Comparison of ENCODE assay signal across 8 cellular contexts in the genomic region with DNA sequence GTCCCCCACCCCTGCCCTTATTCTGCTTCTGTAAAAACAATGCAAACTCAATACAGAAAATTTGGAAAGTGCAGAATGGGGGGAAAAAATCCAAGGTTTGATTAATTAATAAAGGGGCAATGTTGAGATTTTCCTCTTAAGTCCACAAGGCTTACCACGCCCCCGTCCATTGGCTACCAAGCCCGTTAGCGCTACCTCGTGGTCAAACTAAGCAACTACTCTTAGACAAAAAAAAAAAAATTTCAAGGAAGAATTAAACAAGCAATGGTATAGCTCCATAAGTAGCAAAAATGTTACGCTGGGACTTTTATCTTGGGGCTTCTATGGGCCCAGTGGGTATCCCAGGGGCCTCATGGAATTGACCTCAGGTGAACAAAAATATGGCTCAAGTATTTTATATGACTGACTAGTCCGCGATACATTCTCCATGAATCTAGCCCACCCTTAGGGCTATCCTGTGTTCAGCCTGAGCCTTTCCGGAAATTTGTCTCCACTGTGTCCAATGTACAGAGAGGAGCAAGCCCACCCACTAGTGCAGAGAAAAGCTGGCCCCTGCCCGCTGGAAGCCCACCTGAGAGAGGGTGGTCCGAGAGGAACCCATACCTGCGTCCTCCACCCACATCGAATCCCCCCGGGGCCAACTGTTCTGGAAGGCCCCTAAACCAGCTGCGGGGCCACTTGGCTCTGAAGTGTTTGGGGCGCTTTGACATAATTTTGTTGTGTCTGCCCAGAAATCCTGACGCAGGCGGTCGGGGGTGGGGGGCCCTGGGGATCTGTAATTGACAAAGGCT. TPM values are rescaled to one million over a fixed set of nuclear protein-coding genes. Genes with fewer than 3 reads are reported as not detected.
DNase-seq lines count a peak whose midpoint lies in the region; ATAC-seq and TF ChIP-seq lines count a peak whose summit lies in the region.

No MANE protein-coding gene starts in this region.

- H4K20me1 ChIP-seq in Loucy (ENCODE audit: insufficient read depth, low read length, poor library complexity, severe bottlenecking) = no peaks in the 10 kb centered on the region

- H3K27me3 ChIP-seq in Loucy (ENCODE audit: insufficient read depth, low read length, poor library complexity, severe bottlenecking) = no peaks in the 10 kb centered on the region

- H3K9ac ChIP-seq in Loucy (ENCODE audit: low read depth, low read length, poor library complexity, severe bottlenecking) = no peak overlapping the region

- H3K9me3 Mint-ChIP-seq in activated naive CD4-positive, alpha-beta T cell treated with anti-CD3 and anti-CD28 coated beads for 36 hours = no peaks in the 10 kb centered on the region
- H3K9me3 Mint-ChIP-seq in glutamatergic neuron (ENCODE audit: unreplicated experiment) = peaks cover 2% of the 10 kb centered on the region
- H3K9me3 Mint-ChIP-seq in progenitor cell of endocrine pancreas (ENCODE audit: low read depth) = no peaks in the 10 kb centered on the region

- peak; percentile 64 for DNase-seq in DMS153 treated with DMSO at 0.1 percent for 48 hours (lab: John Stamatoyannopoulos, UW; ENCODE audit: unreplicated experiment)
- DNase-seq in RPMI8226 = peak; percentile 66
- peak; percentile 67 for DNase-seq in activated naive CD4-positive, alpha-beta T cell treated with anti-CD3 and anti-CD28 coated beads for 36 hours
- peak; percentile 56 for DNase-seq in glutamatergic neuron
- peak; percentile 22 for DNase-seq in progenitor cell of endocrine pancreas (ENCODE audit: low spot score, unreplicated experiment)

- peaks cover 4% of the 10 kb centered on the region for H3K4me1 Mint-ChIP-seq in activated naive CD4-positive, alpha-beta T cell treated with anti-CD3 and anti-CD28 coated beads for 36 hours (ENCODE audit: low read depth)
- H3K4me1 Mint-ChIP-seq in glutamatergic neuron (ENCODE audit: low read depth, unreplicated experiment) (peaks cover 3% of the 10 kb centered on the region), progenitor cell of endocrine pancreas (ENCODE audit: low read depth) (no peaks in the 10 kb centered on the region)

- H3K9me3 ChIP-seq in Loucy (ENCODE audit: insufficient read depth, low read depth, low read length) = no peaks in the 10 kb centered on the region

- no peaks in the 10 kb centered on the region for H3K27me3 Mint-ChIP-seq in activated naive CD4-positive, alpha-beta T cell treated with anti-CD3 and anti-CD28 coated beads for 36 hours (ENCODE audit: low read depth)
- no peaks in the 10 kb centered on the region for H3K27me3 Mint-ChIP-seq in glutamatergic neuron (ENCODE audit: unreplicated experiment)
- H3K27me3 Mint-ChIP-seq in progenitor cell of endocrine pancreas = no peaks in the 10 kb centered on the region

- H3K36me3 Mint-ChIP-seq in activated naive CD4-positive, alpha-beta T cell treated with anti-CD3 and anti-CD28 coated beads for 36 hours (ENCODE audit: low read depth) = no peaks in the 10 kb centered on the region
- H3K36me3 Mint-ChIP-seq in glutamatergic neuron (ENCODE audit: unreplicated experiment) (no peaks in the 10 kb centered on the region), progenitor cell of endocrine pancreas (ENCODE audit: insufficient read depth) (no peaks in the 10 kb centered on the region)

- no peak overlapping the region for H2AFZ ChIP-seq in Loucy (ENCODE audit: low read length)

- no peaks in the 10 kb centered on the region for H3K36me3 ChIP-seq in Loucy (ENCODE audit: insufficient read depth, low read length)

- TF ChIP-seq CTCF in Loucy (conservative IDR thresholded peaks at IDR 0.05; ENCODE audit: low read length) (peak; percentile 91), glutamatergic neuron (IDR thresholded peaks at IDR 0.05; ENCODE audit: partially characterized antibody, unreplicated experiment) (peak; percentile 78), progenitor cell of endocrine pancreas (IDR thresholded peaks at IDR 0.05; ENCODE audit: unreplicated experiment) (peak; percentile 80)

- CTCF ChIA-PET in activated naive CD4-positive, alpha-beta T cell treated with anti-CD3 and anti-CD28 coated beads for 36 hours (lab: Charles Lee) = interaction anchor here (0.6 to 2.5 kb wide), 33 partner anchors 9 to 1021 kb away, joined by 3 to 35 read pairs (median 4); no protein-coding TSS in a partner anchor

- no peak overlapping the region for H3K27ac Mint-ChIP-seq in activated naive CD4-positive, alpha-beta T cell treated with anti-CD3 and anti-CD28 coated beads for 36 hours
- no peak overlapping the region for H3K27ac Mint-ChIP-seq in glutamatergic neuron (ENCODE audit: unreplicated experiment)
- no peak overlapping the region for H3K27ac Mint-ChIP-seq in progenitor cell of endocrine pancreas

- intact Hi-C loops in activated naive CD4-positive, alpha-beta T cell treated with anti-CD3 and anti-CD28 coated beads for 36 hours (cut with micrococcal nuclease) = loop anchor here (1.0 to 5.0 kb wide), 8 partner anchors 19 to 370 kb away; a partner anchor contains a TSS

- H3K9me2 ChIP-seq in Loucy (replicated peaks; ENCODE audit: low read depth, low read length) = no peaks in the 10 kb centered on the region

- no peak overlapping the region for H3K4me3 Mint-ChIP-seq in activated naive CD4-positive, alpha-beta T cell treated with anti-CD3 and anti-CD28 coated beads for 36 hours
- H3K4me3 Mint-ChIP-seq in glutamatergic neuron (ENCODE audit: unreplicated experiment) (no peak overlapping the region), progenitor cell of endocrine pancreas (ENCODE audit: low read depth) (no peak overlapping the region)

- H3K4me3 ChIP-seq in Loucy (ENCODE audit: low read length, poor library complexity, severe bottlenecking) = no peak overlapping the region

- H3F3A ChIP-seq in Loucy (ENCODE audit: low read depth) = no peaks in the 10 kb centered on the region

- no peaks in the 10 kb centered on the region for H3K4me1 ChIP-seq in Loucy (ENCODE audit: insufficient read depth, low read length, poor library complexity, severe bottlenecking)

- ATAC-seq in GM18517 (IDR thresholded peaks at IDR 0.05; ENCODE audit: unreplicated experiment) (no peak), HG03432 (IDR thresholded peaks at IDR 0.05; ENCODE audit: unreplicated experiment) (no peak)

- no peaks in the 10 kb centered on the region for H3K79me2 ChIP-seq in Loucy (ENCODE audit: insufficient read depth, low read length)

- no peak overlapping the region for H3K4me2 ChIP-seq in Loucy (ENCODE audit: low read depth, low read length, poor library complexity, severe bottlenecking)

RNA-seq across cellular contexts. Expression of a gene that starts 19.1 kb away (rescaled TPM):
- 10 to 100 TPM in 1 of 2 experiments, 1 to 10 TPM in 1; 9.2 to 10.6 TPM for total RNA-seq in activated naive CD4-positive, alpha-beta T cell treated with anti-CD3 and anti-CD28 coated beads for 36 hours
- 11.7 TPM for total RNA-seq in glutamatergic neuron (ENCODE audit: unreplicated experiment)
- total RNA-seq in progenitor cell of endocrine pancreas = 30.2 and 31.5 TPM in 2 replicates
